ENCODE assay signal across 27 cellular contexts in genomic region chr3:30271781-30272180, GRCh38.
"Had no signal": no experiment of that assay in that cellular context is flagged by ENCODE, and none has a peak within 500 bp of the region (broad histone marks: within the 10 kb centered on the region; RNA-seq: fewer than 3 reads in every experiment).

No MANE protein-coding gene starts in this region.

- H3K4me1 ChIP-seq: pancreas, prostate gland, right lobe of liver, suprapubic skin, testis, upper lobe of right lung had no signal

- H3K4me3 ChIP-seq: pancreas, prostate gland, right lobe of liver, sigmoid colon, suprapubic skin, testis, tibial artery, transverse colon, upper lobe of right lung, uterus had no signal

- H3K9me3 ChIP-seq: neutrophil, pancreas, prostate gland, right lobe of liver, sigmoid colon, suprapubic skin, testis, tibial artery, transverse colon, upper lobe of right lung, uterus had no signal

- H3K27ac ChIP-seq: neutrophil, pancreas, prostate gland, right lobe of liver, sigmoid colon, suprapubic skin, testis, tibial artery, transverse colon, upper lobe of right lung, uterus had no signal

- ATAC-seq: naive thymus-derived CD8-positive, alpha-beta T cell; natural killer cell treated with Interleukin-12 subunit alpha and Interleukin-12 subunit beta and Interleukin-15 and Interleukin-18, amount 100 ng/mL, for 72 hours; pancreas; right cardiac atrium; right lobe of liver; stimulated activated memory B cell treated with anti-CD40 and anti-IgM and Interleukin-4, amounts not matched to agents 10 μg/mL and 1 μg/mL and 100 μg/mL, for 72 hours; stimulated activated naive CD8-positive, alpha-beta T cell treated with anti-CD3 and anti-CD28 coated beads, Interleukin-15, amount 100 ng/mL, for 72 hours; stimulated activated naive CD8-positive, alpha-beta T cell treated with anti-CD3 and anti-CD28 coated beads, Interleukin-15, Interleukin-2, amounts not matched to agents 100 U/mL and 50 U/mL, for 24 hours; upper lobe of right lung had no signal

- DNase-seq: naive thymus-derived CD8-positive, alpha-beta T cell; nephron progenitor cell; nucleus accumbens; pancreas; right cardiac atrium; right lobe of liver; sigmoid colon; small intestine; stimulated activated CD4-positive, alpha-beta T cell treated with anti-CD3 and anti-CD28 coated beads, Interleukin-12 subunit alpha, Interleukin-12 subunit beta, amount 100 ng/mL, for 4 hours; stimulated activated CD4-positive, alpha-beta T cell treated with anti-CD3 and anti-CD28 coated beads, Interleukin-1b, Interleukin-23, amount 100 ng/mL, for 48 hours; stimulated activated CD4-positive, alpha-beta T cell treated with anti-CD3 and anti-CD28 coated beads, Interleukin-4, amount 100 ng/mL, for 1 hour; stimulated activated CD4-positive, alpha-beta T cell treated with anti-CD3 and anti-CD28 coated beads, Interleukin-4, amount 100 ng/mL, for 4 hours; stimulated activated CD8-positive, alpha-beta memory T cell treated with anti-CD3 and anti-CD28 coated beads, Interleukin-4, amount 100 ng/mL, for 48 hours; stimulated activated naive CD4-positive, alpha-beta T cell; stimulated activated naive CD8-positive, alpha-beta T cell treated with anti-CD3 and anti-CD28 coated beads, Interleukin-15, amount 100 ng/mL, for 72 hours; stimulated activated naive CD8-positive, alpha-beta T cell treated with anti-CD3 and anti-CD28 coated beads, Interleukin-15, Interleukin-2, amounts not matched to agents 100 U/mL and 50 U/mL, for 24 hours; substantia nigra; testis; tibial artery; transverse colon; upper lobe of right lung; uterus had no signal

- H3K36me3 ChIP-seq: neutrophil, pancreas, prostate gland, right lobe of liver, sigmoid colon, suprapubic skin, tibial artery, transverse colon, upper lobe of right lung, uterus had no signal

- H3K27me3 ChIP-seq: neutrophil, pancreas, right lobe of liver, sigmoid colon, suprapubic skin, testis, tibial artery, transverse colon, upper lobe of right lung, uterus had no signal
